Comparison of ENCODE assay signal across 33 cellular contexts in genomic region chr16:62732101-62732500, GRCh38.
"Had no signal": no experiment of that assay in that cellular context is flagged by ENCODE, and none has a peak within 500 bp of the region (broad histone marks: within the 10 kb centered on the region; RNA-seq: fewer than 3 reads in every experiment).

No MANE protein-coding gene starts in this region.

- H3K27me3 ChIP-seq: adrenal gland, body of pancreas, dorsolateral prefrontal cortex, esophagus muscularis mucosa, foreskin keratinocyte, gastrocnemius medialis, heart left ventricle had no signal

- DNase-seq: activated CD4-positive, alpha-beta memory T cell treated with anti-CD3 and anti-CD28 coated beads for 36 hours; activated CD4-positive, alpha-beta T cell treated with anti-CD3 and anti-CD28 coated beads for 36 hours; activated CD4-positive, alpha-beta T cell treated with anti-CD3 and anti-CD28 coated beads, Interleukin-2, amount 10 ng/mL, durations not matched to agents 24 days and 14 days; activated CD4-positive, CD25-positive, alpha-beta regulatory T cell; activated CD4-positive, CD25-positive, alpha-beta regulatory T cell treated with anti-CD3 and anti-CD28 coated beads, Interleukin-2, amount 50 U/mL, for 72 hours; activated CD8-positive, alpha-beta memory T cell treated with anti-CD3 and anti-CD28 coated beads, Interleukin-2, amount 10 ng/mL, durations not matched to agents 7 days and 5 days; activated CD8-positive, alpha-beta memory T cell treated with anti-CD3 and anti-CD28 coated beads, Interleukin-2, amount 50 U/mL, for 4 hours; activated CD8-positive, alpha-beta T cell treated with anti-CD3 and anti-CD28 coated beads, Interleukin-2, amount 10 ng/mL, durations not matched to agents 7 days and 5 days; activated effector memory CD4-positive, alpha-beta T cell treated with anti-CD3 and anti-CD28 coated beads, Interleukin-2, amount 50 U/mL, for 16 hours; activated naive CD4-positive, alpha-beta T cell treated with anti-CD3 and anti-CD28 coated beads for 36 hours; activated naive CD8-positive, alpha-beta T cell treated with anti-CD3 and anti-CD28 coated beads for 36 hours; activated naive CD8-positive, alpha-beta T cell treated with anti-CD3 and anti-CD28 coated beads, Interleukin-2, amount 50 U/mL, for 24 hours; activated T-cell treated with anti-CD3 and anti-CD28 coated beads, Interleukin-2, amount 50 U/mL, for 1 hour; activated T-cell treated with anti-CD3 and anti-CD28 coated beads, Interleukin-2, amount 50 U/mL, for 48 hours; adrenal gland; amygdala; aorta; body of pancreas; caudate nucleus; dorsolateral prefrontal cortex; effector memory CD4-positive, alpha-beta T cell; endodermal cell; erythroblast; foreskin keratinocyte; gastrocnemius medialis; glutamatergic neuron; heart left ventricle; T-helper 1 cell; T-helper 17 cell; T1000; WERI-Rb-1 had no signal

- H3K36me3 ChIP-seq: adrenal gland, esophagus muscularis mucosa, gastrocnemius medialis, heart left ventricle, WERI-Rb-1 had no signal

- ATAC-seq: activated CD4-positive, alpha-beta T cell treated with anti-CD3 and anti-CD28 coated beads for 36 hours; activated CD8-positive, alpha-beta memory T cell treated with anti-CD3 and anti-CD28 coated beads, Interleukin-2, amount 10 ng/mL, durations not matched to agents 7 days and 5 days; activated CD8-positive, alpha-beta T cell treated with anti-CD3 and anti-CD28 coated beads, Interleukin-2, amount 10 ng/mL, durations not matched to agents 7 days and 5 days; activated naive CD8-positive, alpha-beta T cell treated with anti-CD3 and anti-CD28 coated beads, Interleukin-2, amount 50 U/mL, for 24 hours; body of pancreas; foreskin keratinocyte; gastrocnemius medialis; heart left ventricle; T-helper 17 cell had no signal

- H3K27ac ChIP-seq: adrenal gland, body of pancreas, dorsolateral prefrontal cortex, esophagus muscularis mucosa, foreskin keratinocyte, gastrocnemius medialis, heart left ventricle, WERI-Rb-1 had no signal

- FAIRE-seq: colon had no signal

- H3K9me3 ChIP-seq: adrenal gland, body of pancreas, esophagus muscularis mucosa, gastrocnemius medialis, heart left ventricle had no signal

- H3K4me1 ChIP-seq: adrenal gland, body of pancreas, esophagus muscularis mucosa, foreskin keratinocyte, gastrocnemius medialis, heart left ventricle had no signal

- H3K4me3 ChIP-seq: adrenal gland, body of pancreas, dorsolateral prefrontal cortex, esophagus muscularis mucosa, gastrocnemius medialis, heart left ventricle had no signal
